27 cellular contexts compared by ENCODE assay signal in genomic region chr2:181384923-181385322, GRCh38.
"Had no signal": no experiment of that assay in that cellular context is flagged by ENCODE, and none has a peak within 500 bp of the region (broad histone marks: within the 10 kb centered on the region; RNA-seq: fewer than 3 reads in every experiment).

No MANE protein-coding gene starts in this region.

- DNase-seq: stimulated activated CD4-positive, alpha-beta T cell treated with anti-CD3 and anti-CD28 coated beads, Interleukin-2, amount 100 ng/mL, for 48 hours; stimulated activated CD4-positive, alpha-beta T cell treated with anti-CD3 and anti-CD28 coated beads, Interleukin-4, amount 100 ng/mL, for 1 hour; stimulated activated CD4-positive, alpha-beta T cell treated with anti-CD3 and anti-CD28 coated beads, Interleukin-4, amount 100 ng/mL, for 24 hours; stimulated activated CD4-positive, alpha-beta T cell treated with anti-CD3 and anti-CD28 coated beads, Interleukin-4, amount 100 ng/mL, for 4 hours; stimulated activated CD8-positive, alpha-beta memory T cell treated with anti-CD3 and anti-CD28 coated beads, Interleukin-4, amount 100 ng/mL, for 48 hours; stimulated activated naive B cell treated with anti-CD40 and anti-IgM and Interleukin-4, amounts not matched to agents 10 μg/mL and 1 μg/mL and 100 μg/mL, for 72 hours; stimulated activated naive CD4-positive, alpha-beta T cell; stimulated activated naive CD4-positive, alpha-beta T cell treated with Interleukin-2 at 50 U/mL for 16 hours; stimulated activated naive CD8-positive, alpha-beta T cell treated with anti-CD3 and anti-CD28 coated beads, Interleukin-15, amount 100 ng/mL, for 72 hours; stimulated activated naive CD8-positive, alpha-beta T cell treated with anti-CD3 and anti-CD28 coated beads, Interleukin-15, Interleukin-2, amounts not matched to agents 100 U/mL and 50 U/mL, for 24 hours; stomach; substantia nigra; testis; thyroid gland; tibial artery; transverse colon; trophoblast cell; upper lobe of left lung; upper lobe of right lung; uterus had no signal

- H3K27me3 ChIP-seq: stomach, suprapubic skin, testis, thyroid gland, tibial artery, tibial nerve, transverse colon, upper lobe of left lung, upper lobe of right lung, uterus, vagina had no signal

- H3K36me3 ChIP-seq: stomach, suprapubic skin, thoracic aorta, thyroid gland, tibial artery, tibial nerve, transverse colon, upper lobe of left lung, upper lobe of right lung, uterus, vagina had no signal

- H3K4me1 ChIP-seq: stomach, suprapubic skin, testis, thyroid gland, tibial artery, tibial nerve, transverse colon, upper lobe of left lung, upper lobe of right lung, uterus, vagina had no signal

- ATAC-seq: stimulated activated effector memory CD8-positive, alpha-beta T cell treated with anti-CD3 and anti-CD28 coated beads, Interleukin-12 subunit alpha, Interleukin-12 subunit beta, amount 100 ng/mL, for 72 hours; stimulated activated memory B cell treated with anti-CD40 and anti-IgM and Interleukin-4, amounts not matched to agents 10 μg/mL and 1 μg/mL and 100 μg/mL, for 72 hours; stimulated activated naive B cell treated with anti-CD40 and anti-IgM and Interleukin-4, amounts not matched to agents 10 μg/mL and 1 μg/mL and 100 μg/mL, for 72 hours; stimulated activated naive CD8-positive, alpha-beta T cell treated with anti-CD3 and anti-CD28 coated beads, Interleukin-15, amount 100 ng/mL, for 72 hours; stimulated activated naive CD8-positive, alpha-beta T cell treated with anti-CD3 and anti-CD28 coated beads, Interleukin-15, Interleukin-2, amounts not matched to agents 100 U/mL and 50 U/mL, for 24 hours; upper lobe of right lung had no signal

- FAIRE-seq: urothelium cell line had no signal

- H3K4me3 ChIP-seq: stomach, suprapubic skin, testis, thoracic aorta, thyroid gland, tibial artery, tibial nerve, transverse colon, upper lobe of left lung, upper lobe of right lung, uterus, vagina had no signal

- H3K9me3 ChIP-seq: stomach, suprapubic skin, testis, thoracic aorta, thyroid gland, tibial artery, tibial nerve, upper lobe of left lung, upper lobe of right lung, uterus, vagina had no signal

- H3K27ac ChIP-seq: stomach, suprapubic skin, testis, thoracic aorta, thyroid gland, tibial artery, tibial nerve, transverse colon, upper lobe of left lung, upper lobe of right lung, uterus, vagina had no signal
